ENCODE assay signal across 26 cellular contexts in genomic region chr16:50607051-50607431, GRCh38.
"Had no signal": no experiment of that assay in that cellular context is flagged by ENCODE, and none has a peak within 500 bp of the region (broad histone marks: within the 10 kb centered on the region; RNA-seq: fewer than 3 reads in every experiment).

No MANE protein-coding gene starts in this region.

- H3K4me3 ChIP-seq: gastrocnemius medialis, smooth muscle cell, testis, uterus had no signal

- H3K36me3 ChIP-seq: gastrocnemius medialis, neutrophil, uterus had no signal

- ATAC-seq: activated naive CD8-positive, alpha-beta T cell treated with anti-CD3 and anti-CD28 coated beads, Interleukin-2, amount 50 U/mL, for 24 hours; gastrocnemius medialis; naive thymus-derived CD8-positive, alpha-beta T cell; stimulated activated naive B cell treated with anti-CD40 and anti-IgM and Interleukin-4, amounts not matched to agents 10 μg/mL and 1 μg/mL and 100 μg/mL, for 72 hours had no signal

- H3K27ac Mint-ChIP-seq: activated CD4-positive, alpha-beta memory T cell treated with anti-CD3 and anti-CD28 coated beads for 36 hours; activated CD4-positive, alpha-beta T cell treated with anti-CD3 and anti-CD28 coated beads, Interleukin-2, amount 10 ng/mL, durations not matched to agents 24 days and 14 days; activated naive CD8-positive, alpha-beta T cell treated with anti-CD3 and anti-CD28 coated beads, Interleukin-2, amount 50 U/mL, for 24 hours; activated T-helper 1 cell treated with anti-CD3 and anti-CD28 coated beads, Interleukin-12 subunit alpha, Interleukin-12 subunit beta, Interleukin-2, Interleukin-4 antibody, amounts not matched to agents 30 ng/mL and 10 ng/mL and 1 ng/mL, durations not matched to agents 14 hours and 24 hours and 36 hours; dendritic cell treated with granulocyte-macrophage colony-stimulating factor and Interleukin-4, amounts not matched to agents 40 ng/mL and 50 ng/mL, for 4 days; progenitor cell of endocrine pancreas; stimulated activated naive B cell treated with anti-CD40 and anti-IgM and Interleukin-4, amounts not matched to agents 10 μg/mL and 1 μg/mL and 100 μg/mL, for 72 hours had no signal

- H3K4me3 Mint-ChIP-seq: activated CD4-positive, alpha-beta memory T cell treated with anti-CD3 and anti-CD28 coated beads for 36 hours; activated CD4-positive, alpha-beta T cell treated with anti-CD3 and anti-CD28 coated beads, Interleukin-2, amount 10 ng/mL, durations not matched to agents 24 days and 14 days; activated naive CD8-positive, alpha-beta T cell treated with anti-CD3 and anti-CD28 coated beads, Interleukin-2, amount 50 U/mL, for 24 hours; activated T-helper 1 cell treated with anti-CD3 and anti-CD28 coated beads, Interleukin-12 subunit alpha, Interleukin-12 subunit beta, Interleukin-2, Interleukin-4 antibody, amounts not matched to agents 30 ng/mL and 10 ng/mL and 1 ng/mL, durations not matched to agents 14 hours and 24 hours and 36 hours; central memory CD8-positive, alpha-beta T cell; dendritic cell treated with granulocyte-macrophage colony-stimulating factor and Interleukin-4, amounts not matched to agents 40 ng/mL and 50 ng/mL, for 4 days; naive thymus-derived CD8-positive, alpha-beta T cell; stimulated activated naive B cell treated with anti-CD40 and anti-IgM and Interleukin-4, amounts not matched to agents 10 μg/mL and 1 μg/mL and 100 μg/mL, for 72 hours; type B pancreatic cell had no signal

- H3K9me3 Mint-ChIP-seq: activated CD4-positive, alpha-beta memory T cell treated with anti-CD3 and anti-CD28 coated beads for 36 hours; activated CD4-positive, alpha-beta T cell treated with anti-CD3 and anti-CD28 coated beads, Interleukin-2, amount 10 ng/mL, durations not matched to agents 24 days and 14 days; activated naive CD8-positive, alpha-beta T cell treated with anti-CD3 and anti-CD28 coated beads, Interleukin-2, amount 50 U/mL, for 24 hours; activated T-helper 1 cell treated with anti-CD3 and anti-CD28 coated beads, Interleukin-12 subunit alpha, Interleukin-12 subunit beta, Interleukin-2, Interleukin-4 antibody, amounts not matched to agents 30 ng/mL and 10 ng/mL and 1 ng/mL, durations not matched to agents 14 hours and 24 hours and 36 hours; central memory CD8-positive, alpha-beta T cell; dendritic cell treated with granulocyte-macrophage colony-stimulating factor and Interleukin-4, amounts not matched to agents 40 ng/mL and 50 ng/mL, for 4 days; naive thymus-derived CD8-positive, alpha-beta T cell; stimulated activated naive B cell treated with anti-CD40 and anti-IgM and Interleukin-4, amounts not matched to agents 10 μg/mL and 1 μg/mL and 100 μg/mL, for 72 hours; type B pancreatic cell had no signal

- H3K27me3 ChIP-seq: gastrocnemius medialis, neutrophil, testis, uterus had no signal

- H3K27ac ChIP-seq: epithelial cell of prostate, gastrocnemius medialis, neutrophil had no signal

- H3K9me3 ChIP-seq: gastrocnemius medialis, neutrophil, testis, uterus had no signal

- DNase-seq: activated CD4-positive, alpha-beta memory T cell treated with anti-CD3 and anti-CD28 coated beads for 36 hours; activated CD4-positive, alpha-beta T cell treated with anti-CD3 and anti-CD28 coated beads, Interleukin-2, amount 10 ng/mL, durations not matched to agents 24 days and 14 days; activated CD4-positive, CD25-positive, alpha-beta regulatory T cell treated with anti-CD3 and anti-CD28 coated beads, Interleukin-2, amount 50 U/mL, for 72 hours; activated CD8-positive, alpha-beta memory T cell treated with anti-CD3 and anti-CD28 coated beads, Interleukin-2, amount 50 U/mL, for 4 hours; activated effector memory CD4-positive, alpha-beta T cell treated with anti-CD3 and anti-CD28 coated beads, Interleukin-2, amount 50 U/mL, for 16 hours; activated naive CD4-positive, alpha-beta T cell treated with anti-CD3 and anti-CD28 coated beads, Interleukin-2, amount 50 U/mL, for 16 hours; activated naive CD8-positive, alpha-beta T cell treated with anti-CD3 and anti-CD28 coated beads, Interleukin-2, amount 50 U/mL, for 24 hours; activated T-cell treated with anti-CD3 and anti-CD28 coated beads, Interleukin-2, amount 50 U/mL, for 1 hour; gastrocnemius medialis; hippocampal formation; midbrain; naive thymus-derived CD8-positive, alpha-beta T cell; retina; stimulated activated CD4-positive, alpha-beta T cell treated with anti-CD3 and anti-CD28 coated beads, Interleukin-1b, Interleukin-23, amount 100 ng/mL, for 48 hours; stimulated activated naive B cell treated with anti-CD40 and anti-IgM and Interleukin-4, amounts not matched to agents 10 μg/mL and 1 μg/mL and 100 μg/mL, for 72 hours; T-helper 2 cell; testis; uterus had no signal

- H3K36me3 Mint-ChIP-seq: activated CD4-positive, alpha-beta memory T cell treated with anti-CD3 and anti-CD28 coated beads for 36 hours; naive thymus-derived CD8-positive, alpha-beta T cell; stimulated activated naive B cell treated with anti-CD40 and anti-IgM and Interleukin-4, amounts not matched to agents 10 μg/mL and 1 μg/mL and 100 μg/mL, for 72 hours had no signal

- H3K27me3 Mint-ChIP-seq: activated CD4-positive, alpha-beta memory T cell treated with anti-CD3 and anti-CD28 coated beads for 36 hours; activated CD4-positive, alpha-beta T cell treated with anti-CD3 and anti-CD28 coated beads, Interleukin-2, amount 10 ng/mL, durations not matched to agents 24 days and 14 days; activated naive CD8-positive, alpha-beta T cell treated with anti-CD3 and anti-CD28 coated beads, Interleukin-2, amount 50 U/mL, for 24 hours; central memory CD8-positive, alpha-beta T cell; naive thymus-derived CD8-positive, alpha-beta T cell; type B pancreatic cell had no signal
